Comparison of ENCODE assay signal across 27 cellular contexts in genomic region chr3:30333903-30334302, GRCh38.
DNase-seq lines count a peak whose midpoint lies in the region; FAIRE-seq and TF ChIP-seq lines count a peak whose summit lies in the region.
"Had no signal": no experiment of that assay in that cellular context is flagged by ENCODE, and none has a peak within 500 bp of the region (broad histone marks: within the 10 kb centered on the region; RNA-seq: fewer than 3 reads in every experiment).

No MANE protein-coding gene starts in this region.

- no peak for FAIRE-seq in astrocyte (lab: Jason Lieb, UNC)
- FAIRE-seq: A204.1, GM12878, GM19239, HTR-8/SVneo had no signal

- H3K9me3 ChIP-seq in astrocyte (ENCODE audit: insufficient read depth, low read depth, low read length) (no peaks in the 10 kb centered on the region), osteoblast (ENCODE audit: low read depth, low read length) (no peaks in the 10 kb centered on the region), esophagus squamous epithelium (no peaks in the 10 kb centered on the region)
- H3K9me3 ChIP-seq: HAP-1, Peyer's patch had no signal

- TF ChIP-seq CTCF in astrocyte (IDR thresholded peaks at IDR 0.05; ENCODE audit: insufficient read depth, low read depth, low read length): no peak
- TF ChIP-seq CTCF in osteoblast (IDR thresholded peaks at IDR 0.05; ENCODE audit: extremely low read depth, low read depth, low read length): no peak
- no peak for TF ChIP-seq CTCF in esophagus squamous epithelium (IDR thresholded peaks at IDR 0.05)

- no peaks in the 10 kb centered on the region for H3K36me3 Mint-ChIP-seq in astrocyte (ENCODE audit: low read depth, unreplicated experiment)
- H3K36me3 Mint-ChIP-seq: IgD-negative memory B cell had no signal

- no peak overlapping the region for H3K27ac Mint-ChIP-seq in astrocyte (ENCODE audit: unreplicated experiment)
- H3K27ac Mint-ChIP-seq: IgD-negative memory B cell had no signal

- H2AFZ ChIP-seq in astrocyte (ENCODE audit: low read depth, low read length): no peak overlapping the region
- no peak overlapping the region for H2AFZ ChIP-seq in osteoblast (ENCODE audit: low read length)

- H3K9ac ChIP-seq in astrocyte (ENCODE audit: low read length): no peak overlapping the region

- no peak overlapping the region for H3K4me3 Mint-ChIP-seq in astrocyte (ENCODE audit: unreplicated experiment)
- H3K4me3 Mint-ChIP-seq: IgD-negative memory B cell had no signal

- DNase-seq in AG08395 (ENCODE audit: low spot score) (peak; percentile 34), GM03348 (ENCODE audit: low spot score) (peak; percentile 30), astrocyte (ENCODE audit: low read depth) (peak; percentile 49), osteoblast (ENCODE audit: insufficient read length, low spot score, missing footprints) (peak; percentile 41), esophagus squamous epithelium (lab: John Stamatoyannopoulos, UW) (no peak), posterior vena cava (ENCODE audit: low spot score) (no peak), SKM-1 treated with dmso at 0.1 percent for 144 hours (lab: John Stamatoyannopoulos, UW; ENCODE audit: unreplicated experiment) (no peak)
- DNase-seq in activated CD4-positive, CD25-positive, alpha-beta regulatory T cell (lab: John Stamatoyannopoulos, UW): no peak
- DNase-seq: C1 segment of cervical spinal cord; DMS79 treated with DMSO at 0.1 percent for 48 hours; GDM1; Kasumi-1; MM.1S; NCI-H1092; NCI-H2029 treated with DMSO at 0.1 percent for 48 hours; NCI-H2171; NCI-H446; NCI-H526 treated with DMSO at 0.1 percent for 48 hours; NK-92 treated with Interleukin-12 subunit alpha and Interleukin-12 subunit beta, amount 100 ng/mL, for 24 hours; Peyer's patch had no signal

- H3K27me3 Mint-ChIP-seq in astrocyte (ENCODE audit: low read depth, unreplicated experiment): no peaks in the 10 kb centered on the region

- H3K4me2 ChIP-seq in astrocyte (ENCODE audit: low read length) (no peak overlapping the region), osteoblast (ENCODE audit: insufficient read depth, low read length) (no peak overlapping the region)

- H3K4me1 Mint-ChIP-seq in astrocyte (ENCODE audit: low read depth, unreplicated experiment): peaks cover 13% of the 10 kb centered on the region

- TF ChIP-seq POLR2A in esophagus squamous epithelium (IDR thresholded peaks at IDR 0.05): no peak

- H3K4me3 ChIP-seq in astrocyte (ENCODE audit: insufficient read depth, low read depth, low read length) (no peak overlapping the region), osteoblast (ENCODE audit: insufficient read depth, low read length) (no peak overlapping the region), esophagus squamous epithelium (no peak overlapping the region)
- H3K4me3 ChIP-seq: GM12878, HAP-1, Peyer's patch had no signal

- H3K36me3 ChIP-seq in astrocyte (ENCODE audit: insufficient read depth, low read length) (no peaks in the 10 kb centered on the region), osteoblast (ENCODE audit: insufficient read depth, low read length) (no peaks in the 10 kb centered on the region), esophagus squamous epithelium (no peaks in the 10 kb centered on the region)
- H3K36me3 ChIP-seq: HAP-1, Peyer's patch had no signal

- 67 to 81% methylated on average over 1 of the region's 1 CpG for WGBS in esophagus squamous epithelium, 2 donors

- H3K79me2 ChIP-seq in astrocyte (ENCODE audit: insufficient read depth, low read length): no peaks in the 10 kb centered on the region
- H3K79me2 ChIP-seq in osteoblast (ENCODE audit: insufficient read depth, low read length): no peaks in the 10 kb centered on the region

- H4K20me1 ChIP-seq in astrocyte (ENCODE audit: insufficient read depth, low read length): no peaks in the 10 kb centered on the region
- H4K20me1 ChIP-seq in osteoblast (ENCODE audit: insufficient read depth, low read length): no peaks in the 10 kb centered on the region

- H3K27ac ChIP-seq in astrocyte (ENCODE audit: low read depth, low read length) (no peak overlapping the region), osteoblast (ENCODE audit: low read depth, low read length) (no peak overlapping the region), esophagus squamous epithelium (no peak overlapping the region)
- H3K27ac ChIP-seq: HL-60, Peyer's patch had no signal

- H3K4me1 ChIP-seq in astrocyte (ENCODE audit: insufficient read depth, low read length) (peaks cover 8% of the 10 kb centered on the region), osteoblast (ENCODE audit: insufficient read depth, low read length) (peaks cover 7% of the 10 kb centered on the region), esophagus squamous epithelium (peaks cover 0 to 14% (median 5%) of the 10 kb centered on the region in 3 donors)
- H3K4me1 ChIP-seq: HAP-1, Peyer's patch had no signal

- H3K27me3 ChIP-seq in astrocyte (ENCODE audit: insufficient read depth, low read length) (no peaks in the 10 kb centered on the region), osteoblast (ENCODE audit: insufficient read depth, low read length) (no peaks in the 10 kb centered on the region), esophagus squamous epithelium (no peaks in the 10 kb centered on the region)
- H3K27me3 ChIP-seq: Peyer's patch had no signal

- intact Hi-C loops in esophagus squamous epithelium (cut with DNase I): no loop called here
- intact Hi-C loops in posterior vena cava (cut with DNase I): no loop called here

- H3K9me3 Mint-ChIP-seq in astrocyte (ENCODE audit: unreplicated experiment): no peaks in the 10 kb centered on the region

Comparison
In these comparisons a context has a peak if more than half of its experiments do, and no peak if none do; other contexts are left out.
1. DNase-seq: peak in AG08395 (single experiment), GM03348 (single experiment), astrocyte (single experiment) and osteoblast (single experiment); none in esophagus squamous epithelium (single experiment), posterior vena cava (single experiment), activated CD4-positive, CD25-positive, alpha-beta regulatory T cell (0 of 4) and SKM-1 treated with dmso at 0.1 percent for 144 hours (single experiment).